1 cellular context compared by ENCODE assay signal in the genomic region with DNA sequence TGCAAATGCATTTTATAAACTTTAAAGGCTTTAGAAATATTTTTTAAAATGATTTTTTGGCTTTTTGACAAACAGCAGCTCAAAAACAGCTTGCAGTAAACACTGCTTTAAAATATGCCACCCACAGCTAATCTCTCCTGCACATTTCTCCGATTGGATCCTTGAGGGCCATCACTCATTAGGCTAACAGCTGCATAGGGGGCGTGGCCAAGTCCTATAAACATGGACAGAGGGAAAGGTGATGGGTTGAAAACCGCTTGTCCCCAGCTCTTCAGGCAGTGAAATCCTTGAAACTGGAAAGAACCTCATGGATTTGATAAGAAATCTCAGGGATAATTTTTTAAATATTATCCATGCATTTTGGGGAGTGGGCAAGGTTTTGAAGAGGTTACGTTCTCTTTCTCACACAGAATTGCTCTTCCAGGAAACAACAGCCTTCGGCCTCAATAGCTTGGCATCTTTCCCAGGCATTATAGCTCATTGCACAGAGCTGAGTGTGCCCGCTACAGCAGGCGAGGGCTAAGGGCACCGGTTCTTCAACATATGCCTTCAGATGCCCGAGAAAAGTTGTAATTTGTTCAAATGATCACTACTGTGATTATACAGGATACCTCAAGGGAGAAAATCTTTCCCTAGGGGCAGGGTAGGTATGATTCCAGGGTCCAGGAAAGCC.
TF ChIP-seq lines count a peak whose summit lies in the region.

No MANE protein-coding gene starts in this region.

TF ChIP-seq in HepG2, 621 proteins besides CTCF, POLR2A, EP300 and RAD21:
- TF ChIP-seq, protein P1, sequence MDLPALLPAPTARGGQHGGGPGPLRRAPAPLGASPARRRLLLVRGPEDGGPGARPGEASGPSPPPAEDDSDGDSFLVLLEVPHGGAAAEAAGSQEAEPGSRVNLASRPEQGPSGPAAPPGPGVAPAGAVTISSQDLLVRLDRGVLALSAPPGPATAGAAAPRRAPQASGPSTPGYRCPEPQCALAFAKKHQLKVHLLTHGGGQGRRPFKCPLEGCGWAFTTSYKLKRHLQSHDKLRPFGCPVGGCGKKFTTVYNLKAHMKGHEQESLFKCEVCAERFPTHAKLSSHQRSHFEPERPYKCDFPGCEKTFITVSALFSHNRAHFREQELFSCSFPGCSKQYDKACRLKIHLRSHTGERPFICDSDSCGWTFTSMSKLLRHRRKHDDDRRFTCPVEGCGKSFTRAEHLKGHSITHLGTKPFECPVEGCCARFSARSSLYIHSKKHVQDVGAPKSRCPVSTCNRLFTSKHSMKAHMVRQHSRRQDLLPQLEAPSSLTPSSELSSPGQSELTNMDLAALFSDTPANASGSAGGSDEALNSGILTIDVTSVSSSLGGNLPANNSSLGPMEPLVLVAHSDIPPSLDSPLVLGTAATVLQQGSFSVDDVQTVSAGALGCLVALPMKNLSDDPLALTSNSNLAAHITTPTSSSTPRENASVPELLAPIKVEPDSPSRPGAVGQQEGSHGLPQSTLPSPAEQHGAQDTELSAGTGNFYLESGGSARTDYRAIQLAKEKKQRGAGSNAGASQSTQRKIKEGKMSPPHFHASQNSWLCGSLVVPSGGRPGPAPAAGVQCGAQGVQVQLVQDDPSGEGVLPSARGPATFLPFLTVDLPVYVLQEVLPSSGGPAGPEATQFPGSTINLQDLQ (CRISPR knock-in tag; IDR thresholded peaks at IDR 0.05): no peak
- TF ChIP-seq YY1 (IDR thresholded peaks at IDR 0.05; ENCODE audit: insufficient read depth, insufficient replicate concordance, low read depth, low read length): no peak
- no peak for TF ChIP-seq ZNF20 (CRISPR knock-in tag; IDR thresholded peaks at IDR 0.05)
- TF ChIP-seq, protein P2, sequence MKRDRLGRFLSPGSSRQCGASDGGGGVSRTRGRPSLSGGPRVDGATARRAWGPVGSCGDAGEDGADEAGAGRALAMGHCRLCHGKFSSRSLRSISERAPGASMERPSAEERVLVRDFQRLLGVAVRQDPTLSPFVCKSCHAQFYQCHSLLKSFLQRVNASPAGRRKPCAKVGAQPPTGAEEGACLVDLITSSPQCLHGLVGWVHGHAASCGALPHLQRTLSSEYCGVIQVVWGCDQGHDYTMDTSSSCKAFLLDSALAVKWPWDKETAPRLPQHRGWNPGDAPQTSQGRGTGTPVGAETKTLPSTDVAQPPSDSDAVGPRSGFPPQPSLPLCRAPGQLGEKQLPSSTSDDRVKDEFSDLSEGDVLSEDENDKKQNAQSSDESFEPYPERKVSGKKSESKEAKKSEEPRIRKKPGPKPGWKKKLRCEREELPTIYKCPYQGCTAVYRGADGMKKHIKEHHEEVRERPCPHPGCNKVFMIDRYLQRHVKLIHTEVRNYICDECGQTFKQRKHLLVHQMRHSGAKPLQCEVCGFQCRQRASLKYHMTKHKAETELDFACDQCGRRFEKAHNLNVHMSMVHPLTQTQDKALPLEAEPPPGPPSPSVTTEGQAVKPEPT (CRISPR knock-in tag; IDR thresholded peaks at IDR 0.05; ENCODE audit: low read depth): no peak
- TF ChIP-seq, protein P3, sequence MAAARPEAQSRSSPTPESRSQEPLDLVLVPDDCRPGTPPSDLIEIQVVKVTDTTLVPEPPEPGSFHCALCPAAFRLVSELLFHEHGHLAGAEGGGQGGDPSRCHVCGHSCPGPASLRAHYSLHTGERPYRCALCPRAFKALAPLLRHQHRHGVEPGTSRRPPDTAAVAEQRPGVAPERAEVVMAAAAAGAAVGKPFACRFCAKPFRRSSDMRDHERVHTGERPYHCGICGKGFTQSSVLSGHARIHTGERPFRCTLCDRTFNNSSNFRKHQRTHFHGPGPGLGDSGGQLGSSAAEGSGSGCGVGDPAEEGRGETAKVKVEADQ (CRISPR knock-in tag; IDR thresholded peaks at IDR 0.05; ENCODE audit: borderline replicate concordance): no peak
- TF ChIP-seq, protein P4, sequence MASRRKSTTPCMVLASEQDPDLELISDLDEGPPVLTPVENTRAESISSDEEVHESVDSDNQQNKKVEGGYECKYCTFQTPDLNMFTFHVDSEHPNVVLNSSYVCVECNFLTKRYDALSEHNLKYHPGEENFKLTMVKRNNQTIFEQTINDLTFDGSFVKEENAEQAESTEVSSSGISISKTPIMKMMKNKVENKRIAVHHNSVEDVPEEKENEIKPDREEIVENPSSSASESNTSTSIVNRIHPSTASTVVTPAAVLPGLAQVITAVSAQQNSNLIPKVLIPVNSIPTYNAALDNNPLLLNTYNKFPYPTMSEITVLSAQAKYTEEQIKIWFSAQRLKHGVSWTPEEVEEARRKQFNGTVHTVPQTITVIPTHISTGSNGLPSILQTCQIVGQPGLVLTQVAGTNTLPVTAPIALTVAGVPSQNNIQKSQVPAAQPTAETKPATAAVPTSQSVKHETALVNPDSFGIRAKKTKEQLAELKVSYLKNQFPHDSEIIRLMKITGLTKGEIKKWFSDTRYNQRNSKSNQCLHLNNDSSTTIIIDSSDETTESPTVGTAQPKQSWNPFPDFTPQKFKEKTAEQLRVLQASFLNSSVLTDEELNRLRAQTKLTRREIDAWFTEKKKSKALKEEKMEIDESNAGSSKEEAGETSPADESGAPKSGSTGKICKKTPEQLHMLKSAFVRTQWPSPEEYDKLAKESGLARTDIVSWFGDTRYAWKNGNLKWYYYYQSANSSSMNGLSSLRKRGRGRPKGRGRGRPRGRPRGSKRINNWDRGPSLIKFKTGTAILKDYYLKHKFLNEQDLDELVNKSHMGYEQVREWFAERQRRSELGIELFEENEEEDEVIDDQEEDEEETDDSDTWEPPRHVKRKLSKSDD (CRISPR knock-in tag; IDR thresholded peaks at IDR 0.05; ENCODE audit: low read depth): no peak
- no peak for TF ChIP-seq MED13 (CRISPR knock-in tag; IDR thresholded peaks at IDR 0.05)
- no peak for TF ChIP-seq ZNF484 (CRISPR knock-in tag; IDR thresholded peaks at IDR 0.05; ENCODE audit: borderline replicate concordance, low read depth)
